Comparison of ENCODE assay signal across 2 cellular contexts in the genomic region with DNA sequence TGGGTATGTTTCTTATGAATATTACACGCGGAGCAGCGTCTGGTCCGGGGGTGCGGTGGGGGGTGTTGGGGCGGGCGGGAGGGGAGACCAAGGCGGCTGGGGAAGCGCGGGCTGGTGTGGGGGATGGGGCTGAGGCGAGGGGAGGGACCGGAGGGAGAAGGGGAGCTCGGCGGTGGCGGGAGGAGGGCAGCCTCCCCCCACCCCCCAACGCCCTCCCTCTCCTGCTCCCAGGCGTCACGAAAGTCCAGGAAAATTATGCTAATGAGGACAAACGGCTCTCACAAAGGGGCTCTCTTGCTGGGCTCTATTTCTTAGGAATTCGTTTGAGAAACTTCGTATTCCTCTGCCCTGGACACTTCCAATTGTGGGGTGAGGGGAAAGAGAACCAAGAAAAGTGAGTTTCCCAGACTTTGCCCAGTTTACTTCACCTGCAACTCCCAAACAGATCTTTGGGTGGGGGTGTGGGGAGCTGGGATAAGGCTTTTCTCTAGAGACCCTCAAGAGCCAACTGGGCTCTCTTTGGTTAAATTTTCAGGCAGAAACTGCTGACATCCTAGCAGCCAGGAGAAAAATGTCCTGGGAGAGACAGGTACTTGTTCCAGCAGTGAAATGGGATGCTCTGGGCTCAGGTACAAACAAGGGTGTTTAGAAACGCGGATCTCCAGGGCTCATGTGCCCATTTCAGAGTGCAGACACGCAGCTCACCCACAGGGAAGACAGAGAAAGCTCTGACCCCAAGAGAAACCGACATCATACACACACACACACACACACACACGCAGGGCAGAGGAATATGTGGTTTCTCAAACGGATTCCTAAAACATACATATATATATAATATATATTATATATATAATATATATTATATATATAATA.
TF ChIP-seq lines count a peak whose summit lies in the region.

No MANE protein-coding gene starts in this region.

TF ChIP-seq in liver, 16 proteins besides CTCF, POLR2A, EP300 and RAD21:
- TF ChIP-seq ZBTB33 (IDR thresholded peaks at IDR 0.05) = no peak
- no peak for TF ChIP-seq FOXA1 (IDR thresholded peaks at IDR 0.05)
- TF ChIP-seq FOXA2 (IDR thresholded peaks at IDR 0.05) = no peak
- no peak for TF ChIP-seq JUND (IDR thresholded peaks at IDR 0.05)

TF ChIP-seq in HepG2, 621 proteins besides CTCF, POLR2A, EP300 and RAD21:
- TF ChIP-seq ZZZ3 (CRISPR knock-in tag; IDR thresholded peaks at IDR 0.05; ENCODE audit: borderline replicate concordance) (no peak), ZNF790 (CRISPR knock-in tag; IDR thresholded peaks at IDR 0.05; ENCODE audit: borderline replicate concordance) (no peak), ZNF567 (CRISPR knock-in tag; IDR thresholded peaks at IDR 0.05; ENCODE audit: borderline replicate concordance) (no peak), SIX4 (CRISPR knock-in tag; IDR thresholded peaks at IDR 0.05) (no peak), ZNF501 (CRISPR knock-in tag; IDR thresholded peaks at IDR 0.05) (no peak), ZNF333 (CRISPR knock-in tag; IDR thresholded peaks at IDR 0.05; ENCODE audit: borderline replicate concordance) (no peak), RARA (CRISPR knock-in tag; IDR thresholded peaks at IDR 0.05) (no peak), ZNF136 (CRISPR knock-in tag; IDR thresholded peaks at IDR 0.05; ENCODE audit: low read depth) (no peak), CCAR2 (optimal IDR thresholded peaks at IDR 0.05; ENCODE audit: low read depth, low read length) (no peak), DMTF1 (CRISPR knock-in tag; IDR thresholded peaks at IDR 0.05) (no peak), ARNTL (CRISPR knock-in tag; IDR thresholded peaks at IDR 0.05) (no peak), ZFP36 (IDR thresholded peaks at IDR 0.05; ENCODE audit: borderline replicate concordance, low read depth, low read length, partially characterized antibody) (no peak)
- TF ChIP-seq, protein P1, sequence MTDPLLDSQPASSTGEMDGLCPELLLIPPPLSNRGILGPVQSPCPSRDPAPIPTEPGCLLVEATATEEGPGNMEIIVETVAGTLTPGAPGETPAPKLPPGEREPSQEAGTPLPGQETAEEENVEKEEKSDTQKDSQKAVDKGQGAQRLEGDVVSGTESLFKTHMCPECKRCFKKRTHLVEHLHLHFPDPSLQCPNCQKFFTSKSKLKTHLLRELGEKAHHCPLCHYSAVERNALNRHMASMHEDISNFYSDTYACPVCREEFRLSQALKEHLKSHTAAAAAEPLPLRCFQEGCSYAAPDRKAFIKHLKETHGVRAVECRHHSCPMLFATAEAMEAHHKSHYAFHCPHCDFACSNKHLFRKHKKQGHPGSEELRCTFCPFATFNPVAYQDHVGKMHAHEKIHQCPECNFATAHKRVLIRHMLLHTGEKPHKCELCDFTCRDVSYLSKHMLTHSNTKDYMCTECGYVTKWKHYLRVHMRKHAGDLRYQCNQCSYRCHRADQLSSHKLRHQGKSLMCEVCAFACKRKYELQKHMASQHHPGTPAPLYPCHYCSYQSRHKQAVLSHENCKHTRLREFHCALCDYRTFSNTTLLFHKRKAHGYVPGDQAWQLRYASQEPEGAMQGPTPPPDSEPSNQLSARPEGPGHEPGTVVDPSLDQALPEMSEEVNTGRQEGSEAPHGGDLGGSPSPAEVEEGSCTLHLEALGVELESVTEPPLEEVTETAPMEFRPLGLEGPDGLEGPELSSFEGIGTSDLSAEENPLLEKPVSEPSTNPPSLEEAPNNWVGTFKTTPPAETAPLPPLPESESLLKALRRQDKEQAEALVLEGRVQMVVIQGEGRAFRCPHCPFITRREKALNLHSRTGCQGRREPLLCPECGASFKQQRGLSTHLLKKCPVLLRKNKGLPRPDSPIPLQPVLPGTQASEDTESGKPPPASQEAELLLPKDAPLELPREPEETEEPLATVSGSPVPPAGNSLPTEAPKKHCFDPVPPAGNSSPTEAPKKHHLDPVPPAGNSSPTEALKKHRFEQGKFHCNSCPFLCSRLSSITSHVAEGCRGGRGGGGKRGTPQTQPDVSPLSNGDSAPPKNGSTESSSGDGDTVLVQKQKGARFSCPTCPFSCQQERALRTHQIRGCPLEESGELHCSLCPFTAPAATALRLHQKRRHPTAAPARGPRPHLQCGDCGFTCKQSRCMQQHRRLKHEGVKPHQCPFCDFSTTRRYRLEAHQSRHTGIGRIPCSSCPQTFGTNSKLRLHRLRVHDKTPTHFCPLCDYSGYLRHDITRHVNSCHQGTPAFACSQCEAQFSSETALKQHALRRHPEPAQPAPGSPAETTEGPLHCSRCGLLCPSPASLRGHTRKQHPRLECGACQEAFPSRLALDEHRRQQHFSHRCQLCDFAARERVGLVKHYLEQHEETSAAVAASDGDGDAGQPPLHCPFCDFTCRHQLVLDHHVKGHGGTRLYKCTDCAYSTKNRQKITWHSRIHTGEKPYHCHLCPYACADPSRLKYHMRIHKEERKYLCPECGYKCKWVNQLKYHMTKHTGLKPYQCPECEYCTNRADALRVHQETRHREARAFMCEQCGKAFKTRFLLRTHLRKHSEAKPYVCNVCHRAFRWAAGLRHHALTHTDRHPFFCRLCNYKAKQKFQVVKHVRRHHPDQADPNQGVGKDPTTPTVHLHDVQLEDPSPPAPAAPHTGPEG (CRISPR knock-in tag; IDR thresholded peaks at IDR 0.05) = no peak
- TF ChIP-seq, protein P2, sequence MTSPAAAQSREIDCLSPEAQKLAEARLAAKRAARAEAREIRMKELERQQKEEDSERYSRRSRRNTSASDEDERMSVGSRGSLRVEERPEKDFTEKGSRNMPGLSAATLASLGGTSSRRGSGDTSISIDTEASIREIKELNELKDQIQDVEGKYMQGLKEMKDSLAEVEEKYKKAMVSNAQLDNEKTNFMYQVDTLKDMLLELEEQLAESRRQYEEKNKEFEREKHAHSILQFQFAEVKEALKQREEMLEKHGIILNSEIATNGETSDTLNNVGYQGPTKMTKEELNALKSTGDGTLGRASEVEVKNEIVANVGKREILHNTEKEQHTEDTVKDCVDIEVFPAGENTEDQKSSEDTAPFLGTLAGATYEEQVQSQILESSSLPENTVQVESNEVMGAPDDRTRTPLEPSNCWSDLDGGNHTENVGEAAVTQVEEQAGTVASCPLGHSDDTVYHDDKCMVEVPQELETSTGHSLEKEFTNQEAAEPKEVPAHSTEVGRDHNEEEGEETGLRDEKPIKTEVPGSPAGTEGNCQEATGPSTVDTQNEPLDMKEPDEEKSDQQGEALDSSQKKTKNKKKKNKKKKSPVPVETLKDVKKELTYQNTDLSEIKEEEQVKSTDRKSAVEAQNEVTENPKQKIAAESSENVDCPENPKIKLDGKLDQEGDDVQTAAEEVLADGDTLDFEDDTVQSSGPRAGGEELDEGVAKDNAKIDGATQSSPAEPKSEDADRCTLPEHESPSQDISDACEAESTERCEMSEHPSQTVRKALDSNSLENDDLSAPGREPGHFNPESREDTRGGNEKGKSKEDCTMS (CRISPR knock-in tag; conservative IDR thresholded peaks at IDR 0.05) = no peak
TF ChIP-seq in HepG2: peak in this region for 0.
